Comparison of ENCODE assay signal across 2 cellular contexts in the genomic region with DNA sequence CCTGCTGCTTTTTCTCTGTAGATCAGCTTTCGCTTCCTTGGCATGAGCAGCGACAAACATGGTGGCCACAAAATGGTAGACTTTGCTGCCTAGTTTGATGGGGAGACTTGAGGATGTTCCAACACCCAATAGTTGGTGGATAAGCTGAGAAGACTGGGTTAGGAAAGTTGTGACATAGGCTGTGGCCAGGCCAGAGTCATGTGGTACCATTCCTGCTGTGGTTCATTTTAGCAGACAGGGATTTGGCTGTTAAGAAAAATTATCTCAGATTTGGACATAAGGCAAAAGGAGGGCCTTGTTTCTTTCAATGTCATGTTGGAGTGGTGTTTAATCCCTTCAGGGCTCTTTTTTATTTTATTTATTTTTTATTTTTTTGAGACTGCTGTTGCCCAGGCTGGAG.
A peak's percentile ranks its signal among the peaks of the same experiment; 100 is the strongest.
TF ChIP-seq lines count a peak whose summit lies in the region.

No MANE protein-coding gene starts in this region.

TF ChIP-seq in IMR-90, 13 proteins besides CTCF, POLR2A, EP300 and RAD21:
- no peak for TF ChIP-seq MXI1 (IDR thresholded peaks at IDR 0.05; ENCODE audit: borderline replicate concordance, low read depth, low read length)
TF ChIP-seq in IMR-90: peak in this region for 0.

TF ChIP-seq in K562, 482 proteins besides CTCF, POLR2A, EP300 and RAD21:
- no peak for TF ChIP-seq PHF21A (IDR thresholded peaks at IDR 0.05; ENCODE audit: borderline replicate concordance, low read depth)
- TF ChIP-seq ZFX (CRISPR knock-in tag; IDR thresholded peaks at IDR 0.05): 0 out of 2 replicates have a peak, but pooled peaks have one; percentile 20
TF ChIP-seq in K562: peak in this region for 1.
